30 cellular contexts compared by ENCODE assay signal in genomic region chr1:33709174-33709573, GRCh38.
"Had no signal": no experiment of that assay in that cellular context is flagged by ENCODE, and none has a peak within 500 bp of the region (broad histone marks: within the 10 kb centered on the region; RNA-seq: fewer than 3 reads in every experiment).

No MANE protein-coding gene starts in this region.

- H3K36me3 ChIP-seq: adrenal gland, breast epithelium, cardiac muscle cell, colonic mucosa, gastrocnemius medialis had no signal

- H3K4me3 ChIP-seq: adrenal gland, breast epithelium, cardiac muscle cell, colonic mucosa, gastrocnemius medialis had no signal

- H3K27ac ChIP-seq: adrenal gland, breast epithelium, cardiac muscle cell, colonic mucosa, foreskin keratinocyte, gastrocnemius medialis had no signal

- H3K4me3 Mint-ChIP-seq: activated CD4-positive, alpha-beta memory T cell treated with anti-CD3 and anti-CD28 coated beads for 36 hours; activated CD4-positive, alpha-beta T cell treated with anti-CD3 and anti-CD28 coated beads for 36 hours; activated CD4-positive, alpha-beta T cell treated with anti-CD3 and anti-CD28 coated beads, Interleukin-2, amount 10 ng/mL, durations not matched to agents 24 days and 14 days; activated CD8-positive, alpha-beta T cell treated with anti-CD3 and anti-CD28 coated beads, Interleukin-2, amount 10 ng/mL, durations not matched to agents 7 days and 5 days; activated naive CD4-positive, alpha-beta T cell treated with anti-CD3 and anti-CD28 coated beads for 36 hours; activated naive CD4-positive, alpha-beta T cell treated with anti-CD3 and anti-CD28 coated beads, Interleukin-2, amount 50 U/mL, for 24 hours; activated naive CD8-positive, alpha-beta T cell treated with anti-CD3 and anti-CD28 coated beads for 36 hours; activated naive CD8-positive, alpha-beta T cell treated with anti-CD3 and anti-CD28 coated beads, Interleukin-2, amount 50 U/mL, for 24 hours; activated T-cell treated with anti-CD3 and anti-CD28 coated beads, Interleukin-2, amount 50 U/mL, for 24 hours; activated T-cell treated with anti-CD3 and anti-CD28 coated beads, Interleukin-2, amount 50 U/mL, for 72 hours had no signal

- H3K36me3 Mint-ChIP-seq: activated CD4-positive, alpha-beta memory T cell treated with anti-CD3 and anti-CD28 coated beads for 36 hours; activated naive CD4-positive, alpha-beta T cell treated with anti-CD3 and anti-CD28 coated beads, Interleukin-2, amount 50 U/mL, for 24 hours; activated naive CD8-positive, alpha-beta T cell treated with anti-CD3 and anti-CD28 coated beads for 36 hours had no signal

- H3K27ac Mint-ChIP-seq: activated CD4-positive, alpha-beta memory T cell treated with anti-CD3 and anti-CD28 coated beads for 36 hours; activated CD4-positive, alpha-beta T cell treated with anti-CD3 and anti-CD28 coated beads for 36 hours; activated CD4-positive, alpha-beta T cell treated with anti-CD3 and anti-CD28 coated beads, Interleukin-2, amount 10 ng/mL, durations not matched to agents 24 days and 14 days; activated CD8-positive, alpha-beta T cell treated with anti-CD3 and anti-CD28 coated beads, Interleukin-2, amount 10 ng/mL, durations not matched to agents 7 days and 5 days; activated naive CD4-positive, alpha-beta T cell treated with anti-CD3 and anti-CD28 coated beads for 36 hours; activated naive CD4-positive, alpha-beta T cell treated with anti-CD3 and anti-CD28 coated beads, Interleukin-2, amount 50 U/mL, for 24 hours; activated naive CD8-positive, alpha-beta T cell treated with anti-CD3 and anti-CD28 coated beads for 36 hours; activated naive CD8-positive, alpha-beta T cell treated with anti-CD3 and anti-CD28 coated beads, Interleukin-2, amount 50 U/mL, for 24 hours; activated T-cell treated with anti-CD3 and anti-CD28 coated beads, Interleukin-2, amount 50 U/mL, for 24 hours; activated T-cell treated with anti-CD3 and anti-CD28 coated beads, Interleukin-2, amount 50 U/mL, for 72 hours; activated T-helper 2 cell treated with anti-CD3 and anti-CD28 coated beads, Interferon-gamma antibody, Interleukin-2, Interleukin-4, amounts not matched to agents 10 μg/mL and 5 μg/mL and 100 μg/mL, durations not matched to agents 14 hours and 24 hours and 36 hours had no signal

- H3K27me3 Mint-ChIP-seq: brain had no signal

- ATAC-seq: activated CD8-positive, alpha-beta T cell treated with anti-CD3 and anti-CD28 coated beads, Interleukin-2, amount 10 ng/mL, durations not matched to agents 7 days and 5 days; activated naive CD8-positive, alpha-beta T cell treated with anti-CD3 and anti-CD28 coated beads, Interleukin-2, amount 50 U/mL, for 24 hours; activated T-cell treated with anti-CD3 and anti-CD28 coated beads, Interleukin-2, amount 50 U/mL, for 72 hours; esophagus mucosa; gastrocnemius medialis had no signal

- H3K4me1 ChIP-seq: adrenal gland, breast epithelium, colonic mucosa, foreskin keratinocyte, gastrocnemius medialis had no signal

- H3K9me3 ChIP-seq: adrenal gland, breast epithelium, colonic mucosa, gastrocnemius medialis had no signal

- DNase-seq: activated CD4-positive, alpha-beta memory T cell treated with anti-CD3 and anti-CD28 coated beads for 36 hours; activated CD4-positive, alpha-beta T cell treated with anti-CD3 and anti-CD28 coated beads for 36 hours; activated CD4-positive, alpha-beta T cell treated with anti-CD3 and anti-CD28 coated beads, Interleukin-2, amount 10 ng/mL, durations not matched to agents 24 days and 14 days; activated CD4-positive, CD25-positive, alpha-beta regulatory T cell; activated CD4-positive, CD25-positive, alpha-beta regulatory T cell treated with anti-CD3 and anti-CD28 coated beads, Interleukin-2, amount 50 U/mL, for 72 hours; activated CD8-positive, alpha-beta memory T cell treated with anti-CD3 and anti-CD28 coated beads, Interleukin-2, amount 50 U/mL, for 48 hours; activated CD8-positive, alpha-beta T cell treated with anti-CD3 and anti-CD28 coated beads, Interleukin-2, amount 10 ng/mL, durations not matched to agents 7 days and 5 days; activated effector memory CD4-positive, alpha-beta T cell treated with anti-CD3 and anti-CD28 coated beads, Interleukin-2, amount 50 U/mL, for 16 hours; activated naive CD4-positive, alpha-beta T cell treated with anti-CD3 and anti-CD28 coated beads for 36 hours; activated naive CD8-positive, alpha-beta T cell treated with anti-CD3 and anti-CD28 coated beads for 36 hours; activated naive CD8-positive, alpha-beta T cell treated with anti-CD3 and anti-CD28 coated beads, Interleukin-2, amount 50 U/mL, for 24 hours; activated T-cell treated with anti-CD3 and anti-CD28 coated beads for 4 hours; activated T-cell treated with anti-CD3 and anti-CD28 coated beads, Interleukin-2, amount 50 U/mL, for 24 hours; activated T-cell treated with anti-CD3 and anti-CD28 coated beads, Interleukin-2, amount 50 U/mL, for 72 hours; adrenal gland; aorta; central memory CD4-positive, alpha-beta T cell; cerebellar nuclear complex; colonic mucosa; effector CD8-positive, alpha-beta T cell; gastrocnemius medialis; glutamatergic neuron; T-helper 2 cell had no signal

- H3K9me3 Mint-ChIP-seq: activated CD4-positive, alpha-beta memory T cell treated with anti-CD3 and anti-CD28 coated beads for 36 hours; activated CD4-positive, alpha-beta T cell treated with anti-CD3 and anti-CD28 coated beads, Interleukin-2, amount 10 ng/mL, durations not matched to agents 24 days and 14 days; activated naive CD4-positive, alpha-beta T cell treated with anti-CD3 and anti-CD28 coated beads for 36 hours; activated naive CD4-positive, alpha-beta T cell treated with anti-CD3 and anti-CD28 coated beads, Interleukin-2, amount 50 U/mL, for 24 hours; activated naive CD8-positive, alpha-beta T cell treated with anti-CD3 and anti-CD28 coated beads for 36 hours; activated naive CD8-positive, alpha-beta T cell treated with anti-CD3 and anti-CD28 coated beads, Interleukin-2, amount 50 U/mL, for 24 hours; activated T-cell treated with anti-CD3 and anti-CD28 coated beads, Interleukin-2, amount 50 U/mL, for 24 hours; activated T-cell treated with anti-CD3 and anti-CD28 coated beads, Interleukin-2, amount 50 U/mL, for 72 hours; activated T-helper 2 cell treated with anti-CD3 and anti-CD28 coated beads, Interferon-gamma antibody, Interleukin-2, Interleukin-4, amounts not matched to agents 10 μg/mL and 5 μg/mL and 100 μg/mL, durations not matched to agents 14 hours and 24 hours and 36 hours; brain had no signal

- H3K4me1 Mint-ChIP-seq: activated CD4-positive, alpha-beta T cell treated with anti-CD3 and anti-CD28 coated beads for 36 hours; activated CD4-positive, alpha-beta T cell treated with anti-CD3 and anti-CD28 coated beads, Interleukin-2, amount 10 ng/mL, durations not matched to agents 24 days and 14 days; activated naive CD4-positive, alpha-beta T cell treated with anti-CD3 and anti-CD28 coated beads, Interleukin-2, amount 50 U/mL, for 24 hours; activated naive CD8-positive, alpha-beta T cell treated with anti-CD3 and anti-CD28 coated beads for 36 hours; activated naive CD8-positive, alpha-beta T cell treated with anti-CD3 and anti-CD28 coated beads, Interleukin-2, amount 50 U/mL, for 24 hours had no signal

- H3K27me3 ChIP-seq: adrenal gland, breast epithelium, cardiac muscle cell, colonic mucosa, foreskin keratinocyte had no signal
